ENCODE assay signal across 16 cellular contexts in the genomic region with DNA sequence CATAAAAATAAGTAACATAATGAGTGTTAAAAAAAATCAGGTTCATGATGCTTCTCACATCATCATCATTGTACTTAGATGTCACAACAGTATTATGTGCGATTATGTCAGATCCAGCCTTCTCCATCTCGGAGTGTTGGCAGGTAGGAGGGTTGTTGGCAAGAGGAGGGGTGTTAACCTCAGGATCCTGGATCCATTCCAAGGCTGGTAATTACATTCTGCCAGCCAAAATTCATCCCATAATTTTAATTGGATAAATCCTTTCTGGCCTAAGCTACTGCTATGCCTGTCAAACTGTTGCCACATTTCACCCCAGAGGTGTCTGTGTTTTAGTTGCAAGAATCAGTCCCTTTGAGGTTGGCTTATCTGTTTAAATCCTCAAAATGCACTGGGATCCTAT. TPM values are rescaled to one million over a fixed set of nuclear protein-coding genes. Genes with fewer than 3 reads are reported as not detected.
DNase-seq lines count a peak whose midpoint lies in the region; ATAC-seq and TF ChIP-seq lines count a peak whose summit lies in the region.
"Had no signal": no experiment of that assay in that cellular context is flagged by ENCODE, and none has a peak within 500 bp of the region (broad histone marks: within the 10 kb centered on the region; RNA-seq: fewer than 3 reads in every experiment).

No MANE protein-coding gene starts in this region.

- no peak for TF ChIP-seq CTCF in hepatocyte (IDR thresholded peaks at IDR 0.05; ENCODE audit: poor library complexity)
- no peak for TF ChIP-seq CTCF in progenitor cell of endocrine pancreas (IDR thresholded peaks at IDR 0.05; ENCODE audit: unreplicated experiment)

- DNase-seq in D341Med (ENCODE audit: low spot score) = peak; percentile 60
- DNase-seq in NCI-H1105 treated with DMSO at 0.1 percent for 48 hours (lab: John Stamatoyannopoulos, UW) = peak; percentile 92
- peak; percentile 20 for DNase-seq in NCI-H748 treated with DMSO at 0.1 percent for 48 hours (lab: John Stamatoyannopoulos, UW)
- no peak for DNase-seq in hepatocyte (ENCODE audit: low spot score)
- no peak for DNase-seq in cardiac septum (ENCODE audit: low spot score)
- DNase-seq in NOMO-1 (lab: John Stamatoyannopoulos, UW; ENCODE audit: unreplicated experiment in 2 of 2) = no peak
- no peak for DNase-seq in progenitor cell of endocrine pancreas (ENCODE audit: low spot score, unreplicated experiment)
- DNase-seq: activated B cell treated with CpG ODN at 0.5 μM for 24 hours, activated gamma-delta T cell, DND-41, MG63, NCI-H510A had no signal

- ATAC-seq in GM21423 (IDR thresholded peaks at IDR 0.05; ENCODE audit: unreplicated experiment) = no peak

- H3K27me3 Mint-ChIP-seq in progenitor cell of endocrine pancreas = peaks cover 65% of the 10 kb centered on the region

- intact Hi-C loops in cardiac septum (cut with DNase I) = loop anchor here (10.0 kb wide), 1 partner anchor 147 kb away; no protein-coding TSS in a partner anchor

- H3K27me3 ChIP-seq in hepatocyte = peaks cover 7% of the 10 kb centered on the region
- H3K27me3 ChIP-seq: esophagus muscularis mucosa had no signal

- H3K36me3 Mint-ChIP-seq in progenitor cell of endocrine pancreas (ENCODE audit: insufficient read depth) = no peaks in the 10 kb centered on the region

- H3K27ac Mint-ChIP-seq in progenitor cell of endocrine pancreas = no peak overlapping the region

- no peaks in the 10 kb centered on the region for H3K9me2 ChIP-seq in hepatocyte (replicated peaks; ENCODE audit: insufficient read depth)

- no peaks in the 10 kb centered on the region for H3K79me2 ChIP-seq in hepatocyte

- H3K27ac ChIP-seq in hepatocyte = no peak overlapping the region

- peaks cover 1% of the 10 kb centered on the region for H3K4me1 Mint-ChIP-seq in progenitor cell of endocrine pancreas (ENCODE audit: low read depth)

- no peaks in the 10 kb centered on the region for H4K20me1 ChIP-seq in hepatocyte (ENCODE audit: insufficient read depth, poor library complexity, severe bottlenecking)

- peak overlapping the region; percentile 96 for H3K4me2 ChIP-seq in hepatocyte

- H3K4me3 Mint-ChIP-seq in progenitor cell of endocrine pancreas (ENCODE audit: low read depth) = no peak overlapping the region

- no peaks in the 10 kb centered on the region for H3K9me3 Mint-ChIP-seq in progenitor cell of endocrine pancreas (ENCODE audit: low read depth)
- H3K9me3 Mint-ChIP-seq: activated B cell treated with CpG ODN at 0.5 μM for 24 hours, neural crest cell had no signal

- H3K4me1 ChIP-seq in hepatocyte (ENCODE audit: insufficient read depth) = peaks cover 4% of the 10 kb centered on the region

- H3K36me3 ChIP-seq in hepatocyte (replicated peaks; ENCODE audit: insufficient read depth, low read depth) = no peaks in the 10 kb centered on the region
- H3K36me3 ChIP-seq: esophagus muscularis mucosa, MG63 had no signal

- H2AFZ ChIP-seq in hepatocyte = no peak overlapping the region

- H3K9me3 ChIP-seq in hepatocyte (ENCODE audit: low read depth) = no peaks in the 10 kb centered on the region
- H3K9me3 ChIP-seq: esophagus muscularis mucosa, MG63 had no signal

- 98% methylated on average over 2 of the region's 2 CpGs for WGBS in hepatocyte (ENCODE audit: low lambda C conversion rate, missing lambda C conversion rate)

- no peak overlapping the region for H3K4me3 ChIP-seq in hepatocyte

RNA-seq across cellular contexts. Expression of a gene that starts 0.9 kb away (rescaled TPM):
- total RNA-seq in hepatocyte (1.4 and 2.2 TPM in 2 replicates), cardiac septum (2.3 TPM), progenitor cell of endocrine pancreas (0.73 and 1.2 TPM in 2 replicates)
- polyA plus RNA-seq in hepatocyte = 1.1 and 6.1 TPM in 2 replicates
- polyA plus RNA-seq: aorta had no signal

RNA-seq across cellular contexts. Expression of a gene that starts 59.2 kb away (rescaled TPM):
- 10.5 and 12.1 TPM in 2 replicates for total RNA-seq in hepatocyte
- polyA plus RNA-seq in hepatocyte = 6.2 and 6.8 TPM in 2 replicates
- 8.7 TPM for total RNA-seq in cardiac septum
- total RNA-seq in progenitor cell of endocrine pancreas = 13.6 and 14.3 TPM in 2 replicates

Comparison
In these comparisons a context has a peak if more than half of its experiments do, and no peak if none do; other contexts are left out.
1. DNase-seq: peak in D341Med (single experiment), NCI-H1105 treated with DMSO at 0.1 percent for 48 hours (single experiment) and NCI-H748 treated with DMSO at 0.1 percent for 48 hours (single experiment); none in hepatocyte (single experiment), cardiac septum (single experiment), NOMO-1 (0 of 2) and progenitor cell of endocrine pancreas (single experiment).